In genomic region chr3:191244242-191244867, GRCh38 we compare ENCODE assay signal across 8 cellular contexts. TPM values are rescaled to one million over a fixed set of nuclear protein-coding genes. Genes with fewer than 3 reads are reported as not detected.
DNase-seq lines count a peak whose midpoint lies in the region; ATAC-seq and TF ChIP-seq lines count a peak whose summit lies in the region.

No MANE protein-coding gene starts in this region.

- DNase-seq in NCI-H2029 treated with DMSO at 0.1 percent for 48 hours (lab: John Stamatoyannopoulos, UW) (peak; percentile 6), NCI-H2029 (lab: John Stamatoyannopoulos, UW) (no peak), activated B cell treated with CpG ODN at 0.5 μM for 24 hours (no peak), neural progenitor cell (ENCODE audit: low spot score) (no peak)
- no peak for DNase-seq in activated T-cell treated with anti-CD3 and anti-CD28 coated beads, Interleukin-2, amount 50 U/mL, for 4 hours

- no peak overlapping the region for H3K27ac ChIP-seq in neural progenitor cell

- no peaks in the 10 kb centered on the region for H4K20me1 ChIP-seq in neural progenitor cell (ENCODE audit: low read depth)

- H3K9me3 Mint-ChIP-seq in activated B cell treated with CpG ODN at 0.5 μM for 24 hours (peaks cover 4% of the 10 kb centered on the region), neural progenitor cell (no peaks in the 10 kb centered on the region)
- H3K9me3 Mint-ChIP-seq in activated T-cell treated with anti-CD3 and anti-CD28 coated beads, Interleukin-2, amount 50 U/mL, for 4 hours, result no peaks in the 10 kb centered on the region

- H3K4me1 ChIP-seq in neural progenitor cell, result peaks cover 9% of the 10 kb centered on the region

- H3K79me2 ChIP-seq in neural progenitor cell (ENCODE audit: low read depth), result no peaks in the 10 kb centered on the region

- peaks cover 3% of the 10 kb centered on the region for H3F3A ChIP-seq in neural progenitor cell (ENCODE audit: low read depth)

- ATAC-seq in HG03025 (IDR thresholded peaks at IDR 0.05; ENCODE audit: low FRiP score, unreplicated experiment), result peak; percentile 45
- peak; percentile 26 for ATAC-seq in activated B cell treated with CpG ODN at 0.5 μM for 24 hours (ENCODE audit: low read depth)
- ATAC-seq in GM21526 (IDR thresholded peaks at IDR 0.05; ENCODE audit: low FRiP score, unreplicated experiment), result no peak
- ATAC-seq in GM19397 (IDR thresholded peaks at IDR 0.05; ENCODE audit: unreplicated experiment), result no peak
- no peak for ATAC-seq in activated T-cell treated with anti-CD3 and anti-CD28 coated beads, Interleukin-2, amount 50 U/mL, for 4 hours

- H3K36me3 ChIP-seq in neural progenitor cell, result no peaks in the 10 kb centered on the region

- no peak overlapping the region for H3K4me3 ChIP-seq in neural progenitor cell

- H3K4me1 Mint-ChIP-seq in activated B cell treated with CpG ODN at 0.5 μM for 24 hours (peaks cover 40% of the 10 kb centered on the region), neural progenitor cell (peaks cover under 1% of the 10 kb centered on the region)
- H3K4me1 Mint-ChIP-seq in activated T-cell treated with anti-CD3 and anti-CD28 coated beads, Interleukin-2, amount 50 U/mL, for 4 hours (ENCODE audit: low read depth), result peaks cover 2% of the 10 kb centered on the region

- H2AFZ ChIP-seq in neural progenitor cell (replicated peaks), result no peak overlapping the region

- no peaks in the 10 kb centered on the region for H3K27me3 ChIP-seq in neural progenitor cell

- H3K4me3 Mint-ChIP-seq in activated B cell treated with CpG ODN at 0.5 μM for 24 hours (no peak overlapping the region), neural progenitor cell (no peak overlapping the region)
- no peak overlapping the region for H3K4me3 Mint-ChIP-seq in activated T-cell treated with anti-CD3 and anti-CD28 coated beads, Interleukin-2, amount 50 U/mL, for 4 hours

- POLR2A ChIA-PET in activated B cell treated with CpG ODN at 0.5 μM for 24 hours (lab: Charles Lee), result interaction anchor here (0.7 to 4.1 kb wide), 7 partner anchors 46 to 85 kb away, joined by 3 to 19 read pairs (median 8); partner anchors contain the start of genes CCDC50 and UTS2B

- CTCF ChIA-PET in activated B cell treated with CpG ODN at 0.5 μM for 24 hours (lab: Charles Lee), result interaction anchor here (0.7 to 2.9 kb wide), 15 partner anchors 19 to 141 kb away, joined by 3 to 11 read pairs (median 6); partner anchors contain the start of gene UTS2B

- no peak overlapping the region for H3K27ac Mint-ChIP-seq in activated B cell treated with CpG ODN at 0.5 μM for 24 hours
- H3K27ac Mint-ChIP-seq in neural progenitor cell, result no peak overlapping the region

- H3K36me3 Mint-ChIP-seq in activated B cell treated with CpG ODN at 0.5 μM for 24 hours (ENCODE audit: low read depth), result no peaks in the 10 kb centered on the region
- H3K36me3 Mint-ChIP-seq in neural progenitor cell, result no peaks in the 10 kb centered on the region
- H3K36me3 Mint-ChIP-seq in activated T-cell treated with anti-CD3 and anti-CD28 coated beads, Interleukin-2, amount 50 U/mL, for 4 hours (ENCODE audit: insufficient read depth), result no peaks in the 10 kb centered on the region

- H3K9ac ChIP-seq in neural progenitor cell, result no peak overlapping the region

- intact Hi-C loops in activated B cell treated with CpG ODN at 0.5 μM for 24 hours (cut with micrococcal nuclease), result loop anchor here (1.0 kb wide), 1 partner anchor 144 kb away; no protein-coding TSS in a partner anchor

- H3K4me2 ChIP-seq in neural progenitor cell, result no peak overlapping the region

- TF ChIP-seq CTCF in activated B cell treated with CpG ODN at 0.5 μM for 24 hours (IDR thresholded peaks at IDR 0.05) (peak; percentile 76), neural progenitor cell (IDR thresholded peaks at IDR 0.05) (peak; percentile 54)

- no peaks in the 10 kb centered on the region for H3K9me3 ChIP-seq in neural progenitor cell (ENCODE audit: low read depth)

- H3K27me3 Mint-ChIP-seq in activated B cell treated with CpG ODN at 0.5 μM for 24 hours (no peaks in the 10 kb centered on the region), neural progenitor cell (ENCODE audit: insufficient read depth, low read depth) (no peaks in the 10 kb centered on the region)
- H3K27me3 Mint-ChIP-seq in activated T-cell treated with anti-CD3 and anti-CD28 coated beads, Interleukin-2, amount 50 U/mL, for 4 hours (ENCODE audit: low read depth), result no peaks in the 10 kb centered on the region

RNA-seq across cellular contexts. Expression of gene OSTN, which starts 45.3 kb away (rescaled TPM):
- total RNA-seq in activated B cell treated with CpG ODN at 0.5 μM for 24 hours (not detected in 2 replicates), neural progenitor cell (ENCODE audit: low replicate concordance) (0.28 and 1.2 TPM in 2 replicates)
- total RNA-seq in activated T-cell treated with anti-CD3 and anti-CD28 coated beads, Interleukin-2, amount 50 U/mL, for 4 hours, result not detected

Comparison
In these comparisons a context has a peak if more than half of its experiments do, and no peak if none do; other contexts are left out.
1. ATAC-seq: peak in HG03025 (single experiment) and activated B cell treated with CpG ODN at 0.5 μM for 24 hours (single experiment); none in GM21526 (single experiment), GM19397 (single experiment) and activated T-cell treated with anti-CD3 and anti-CD28 coated beads, Interleukin-2, amount 50 U/mL, for 4 hours (0 of 2).